2 cellular contexts compared by ENCODE assay signal in the genomic region with DNA sequence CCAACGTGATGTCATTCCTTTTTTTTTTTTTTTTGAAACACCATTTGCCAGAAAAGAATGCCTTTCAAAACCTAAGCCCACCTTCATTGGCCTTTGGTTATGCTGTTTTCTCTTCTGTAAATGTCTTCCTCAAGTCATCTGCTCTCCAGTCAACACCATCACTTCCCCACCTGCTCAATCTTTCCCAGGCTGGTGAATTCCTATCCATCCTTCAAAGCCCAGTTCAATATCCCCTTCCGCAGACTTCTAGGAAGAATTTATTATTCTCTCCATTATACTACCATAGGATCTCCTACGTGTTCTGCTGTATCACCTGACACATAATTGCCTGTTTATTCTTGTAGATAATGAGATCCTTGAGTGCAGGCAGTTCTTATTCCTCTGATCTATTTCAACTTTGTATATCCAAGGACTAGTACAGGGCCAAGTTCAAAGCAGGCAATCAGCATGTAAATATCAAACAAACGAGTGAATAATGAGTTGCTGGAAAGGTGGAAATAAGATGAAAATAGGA.
TF ChIP-seq lines count a peak whose summit lies in the region.

No MANE protein-coding gene starts in this region.

TF ChIP-seq in HEK293, 187 proteins besides CTCF, POLR2A, EP300 and RAD21 (continued from another document and continues in another):
- TF ChIP-seq, protein P1, sequence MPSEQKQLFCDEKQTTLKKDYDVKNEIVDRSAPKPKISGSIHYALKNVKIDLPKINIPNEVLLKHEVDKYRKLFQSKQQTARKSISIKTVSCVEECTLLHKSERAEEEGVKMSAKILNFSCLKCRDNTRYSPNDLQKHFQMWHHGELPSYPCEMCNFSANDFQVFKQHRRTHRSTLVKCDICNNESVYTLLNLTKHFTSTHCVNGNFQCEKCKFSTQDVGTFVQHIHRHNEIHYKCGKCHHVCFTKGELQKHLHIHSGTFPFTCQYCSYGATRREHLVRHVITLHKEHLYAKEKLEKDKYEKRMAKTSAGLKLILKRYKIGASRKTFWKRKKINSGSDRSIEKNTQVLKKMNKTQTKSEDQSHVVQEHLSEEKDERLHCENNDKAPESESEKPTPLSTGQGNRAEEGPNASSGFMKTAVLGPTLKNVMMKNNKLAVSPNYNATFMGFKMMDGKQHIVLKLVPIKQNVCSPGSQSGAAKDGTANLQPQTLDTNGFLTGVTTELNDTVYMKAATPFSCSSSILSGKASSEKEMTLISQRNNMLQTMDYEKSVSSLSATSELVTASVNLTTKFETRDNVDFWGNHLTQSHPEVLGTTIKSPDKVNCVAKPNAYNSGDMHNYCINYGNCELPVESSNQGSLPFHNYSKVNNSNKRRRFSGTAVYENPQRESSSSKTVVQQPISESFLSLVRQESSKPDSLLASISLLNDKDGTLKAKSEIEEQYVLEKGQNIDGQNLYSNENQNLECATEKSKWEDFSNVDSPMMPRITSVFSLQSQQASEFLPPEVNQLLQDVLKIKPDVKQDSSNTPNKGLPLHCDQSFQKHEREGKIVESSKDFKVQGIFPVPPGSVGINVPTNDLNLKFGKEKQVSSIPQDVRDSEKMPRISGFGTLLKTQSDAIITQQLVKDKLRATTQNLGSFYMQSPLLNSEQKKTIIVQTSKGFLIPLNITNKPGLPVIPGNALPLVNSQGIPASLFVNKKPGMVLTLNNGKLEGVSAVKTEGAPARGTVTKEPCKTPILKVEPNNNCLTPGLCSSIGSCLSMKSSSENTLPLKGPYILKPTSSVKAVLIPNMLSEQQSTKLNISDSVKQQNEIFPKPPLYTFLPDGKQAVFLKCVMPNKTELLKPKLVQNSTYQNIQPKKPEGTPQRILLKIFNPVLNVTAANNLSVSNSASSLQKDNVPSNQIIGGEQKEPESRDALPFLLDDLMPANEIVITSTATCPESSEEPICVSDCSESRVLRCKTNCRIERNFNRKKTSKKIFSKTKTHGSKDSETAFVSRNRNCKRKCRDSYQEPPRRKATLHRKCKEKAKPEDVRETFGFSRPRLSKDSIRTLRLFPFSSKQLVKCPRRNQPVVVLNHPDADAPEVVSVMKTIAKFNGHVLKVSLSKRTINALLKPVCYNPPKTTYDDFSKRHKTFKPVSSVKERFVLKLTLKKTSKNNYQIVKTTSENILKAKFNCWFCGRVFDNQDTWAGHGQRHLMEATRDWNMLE (tag by site-specific recombination; conservative IDR thresholded peaks at IDR 0.05; ENCODE audit: low read depth), result no peak
- TF ChIP-seq, protein P2, sequence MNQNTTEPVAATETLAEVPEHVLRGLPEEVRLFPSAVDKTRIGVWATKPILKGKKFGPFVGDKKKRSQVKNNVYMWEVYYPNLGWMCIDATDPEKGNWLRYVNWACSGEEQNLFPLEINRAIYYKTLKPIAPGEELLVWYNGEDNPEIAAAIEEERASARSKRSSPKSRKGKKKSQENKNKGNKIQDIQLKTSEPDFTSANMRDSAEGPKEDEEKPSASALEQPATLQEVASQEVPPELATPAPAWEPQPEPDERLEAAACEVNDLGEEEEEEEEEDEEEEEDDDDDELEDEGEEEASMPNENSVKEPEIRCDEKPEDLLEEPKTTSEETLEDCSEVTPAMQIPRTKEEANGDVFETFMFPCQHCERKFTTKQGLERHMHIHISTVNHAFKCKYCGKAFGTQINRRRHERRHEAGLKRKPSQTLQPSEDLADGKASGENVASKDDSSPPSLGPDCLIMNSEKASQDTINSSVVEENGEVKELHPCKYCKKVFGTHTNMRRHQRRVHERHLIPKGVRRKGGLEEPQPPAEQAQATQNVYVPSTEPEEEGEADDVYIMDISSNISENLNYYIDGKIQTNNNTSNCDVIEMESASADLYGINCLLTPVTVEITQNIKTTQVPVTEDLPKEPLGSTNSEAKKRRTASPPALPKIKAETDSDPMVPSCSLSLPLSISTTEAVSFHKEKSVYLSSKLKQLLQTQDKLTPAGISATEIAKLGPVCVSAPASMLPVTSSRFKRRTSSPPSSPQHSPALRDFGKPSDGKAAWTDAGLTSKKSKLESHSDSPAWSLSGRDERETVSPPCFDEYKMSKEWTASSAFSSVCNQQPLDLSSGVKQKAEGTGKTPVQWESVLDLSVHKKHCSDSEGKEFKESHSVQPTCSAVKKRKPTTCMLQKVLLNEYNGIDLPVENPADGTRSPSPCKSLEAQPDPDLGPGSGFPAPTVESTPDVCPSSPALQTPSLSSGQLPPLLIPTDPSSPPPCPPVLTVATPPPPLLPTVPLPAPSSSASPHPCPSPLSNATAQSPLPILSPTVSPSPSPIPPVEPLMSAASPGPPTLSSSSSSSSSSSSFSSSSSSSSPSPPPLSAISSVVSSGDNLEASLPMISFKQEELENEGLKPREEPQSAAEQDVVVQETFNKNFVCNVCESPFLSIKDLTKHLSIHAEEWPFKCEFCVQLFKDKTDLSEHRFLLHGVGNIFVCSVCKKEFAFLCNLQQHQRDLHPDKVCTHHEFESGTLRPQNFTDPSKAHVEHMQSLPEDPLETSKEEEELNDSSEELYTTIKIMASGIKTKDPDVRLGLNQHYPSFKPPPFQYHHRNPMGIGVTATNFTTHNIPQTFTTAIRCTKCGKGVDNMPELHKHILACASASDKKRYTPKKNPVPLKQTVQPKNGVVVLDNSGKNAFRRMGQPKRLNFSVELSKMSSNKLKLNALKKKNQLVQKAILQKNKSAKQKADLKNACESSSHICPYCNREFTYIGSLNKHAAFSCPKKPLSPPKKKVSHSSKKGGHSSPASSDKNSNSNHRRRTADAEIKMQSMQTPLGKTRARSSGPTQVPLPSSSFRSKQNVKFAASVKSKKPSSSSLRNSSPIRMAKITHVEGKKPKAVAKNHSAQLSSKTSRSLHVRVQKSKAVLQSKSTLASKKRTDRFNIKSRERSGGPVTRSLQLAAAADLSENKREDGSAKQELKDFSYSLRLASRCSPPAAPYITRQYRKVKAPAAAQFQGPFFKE (tag by site-specific recombination; IDR thresholded peaks at IDR 0.05; ENCODE audit: borderline replicate concordance), result no peak
- no peak for TF ChIP-seq ZNF350 (tag by site-specific recombination; IDR thresholded peaks at IDR 0.05)
- TF ChIP-seq, protein P3, sequence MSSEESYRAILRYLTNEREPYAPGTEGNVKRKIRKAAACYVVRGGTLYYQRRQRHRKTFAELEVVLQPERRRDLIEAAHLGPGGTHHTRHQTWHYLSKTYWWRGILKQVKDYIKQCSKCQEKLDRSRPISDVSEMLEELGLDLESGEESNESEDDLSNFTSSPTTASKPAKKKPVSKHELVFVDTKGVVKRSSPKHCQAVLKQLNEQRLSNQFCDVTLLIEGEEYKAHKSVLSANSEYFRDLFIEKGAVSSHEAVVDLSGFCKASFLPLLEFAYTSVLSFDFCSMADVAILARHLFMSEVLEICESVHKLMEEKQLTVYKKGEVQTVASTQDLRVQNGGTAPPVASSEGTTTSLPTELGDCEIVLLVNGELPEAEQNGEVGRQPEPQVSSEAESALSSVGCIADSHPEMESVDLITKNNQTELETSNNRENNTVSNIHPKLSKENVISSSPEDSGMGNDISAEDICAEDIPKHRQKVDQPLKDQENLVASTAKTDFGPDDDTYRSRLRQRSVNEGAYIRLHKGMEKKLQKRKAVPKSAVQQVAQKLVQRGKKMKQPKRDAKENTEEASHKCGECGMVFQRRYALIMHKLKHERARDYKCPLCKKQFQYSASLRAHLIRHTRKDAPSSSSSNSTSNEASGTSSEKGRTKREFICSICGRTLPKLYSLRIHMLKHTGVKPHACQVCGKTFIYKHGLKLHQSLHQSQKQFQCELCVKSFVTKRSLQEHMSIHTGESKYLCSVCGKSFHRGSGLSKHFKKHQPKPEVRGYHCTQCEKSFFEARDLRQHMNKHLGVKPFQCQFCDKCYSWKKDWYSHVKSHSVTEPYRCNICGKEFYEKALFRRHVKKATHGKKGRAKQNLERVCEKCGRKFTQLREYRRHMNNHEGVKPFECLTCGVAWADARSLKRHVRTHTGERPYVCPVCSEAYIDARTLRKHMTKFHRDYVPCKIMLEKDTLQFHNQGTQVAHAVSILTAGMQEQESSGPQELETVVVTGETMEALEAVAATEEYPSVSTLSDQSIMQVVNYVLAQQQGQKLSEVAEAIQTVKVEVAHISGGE (tag by site-specific recombination; conservative IDR thresholded peaks at IDR 0.05; ENCODE audit: low read depth), result no peak

TF ChIP-seq in SK-N-SH, 30 proteins besides CTCF, POLR2A, EP300 and RAD21 (continued from another document):
- TF ChIP-seq, protein P4, sequence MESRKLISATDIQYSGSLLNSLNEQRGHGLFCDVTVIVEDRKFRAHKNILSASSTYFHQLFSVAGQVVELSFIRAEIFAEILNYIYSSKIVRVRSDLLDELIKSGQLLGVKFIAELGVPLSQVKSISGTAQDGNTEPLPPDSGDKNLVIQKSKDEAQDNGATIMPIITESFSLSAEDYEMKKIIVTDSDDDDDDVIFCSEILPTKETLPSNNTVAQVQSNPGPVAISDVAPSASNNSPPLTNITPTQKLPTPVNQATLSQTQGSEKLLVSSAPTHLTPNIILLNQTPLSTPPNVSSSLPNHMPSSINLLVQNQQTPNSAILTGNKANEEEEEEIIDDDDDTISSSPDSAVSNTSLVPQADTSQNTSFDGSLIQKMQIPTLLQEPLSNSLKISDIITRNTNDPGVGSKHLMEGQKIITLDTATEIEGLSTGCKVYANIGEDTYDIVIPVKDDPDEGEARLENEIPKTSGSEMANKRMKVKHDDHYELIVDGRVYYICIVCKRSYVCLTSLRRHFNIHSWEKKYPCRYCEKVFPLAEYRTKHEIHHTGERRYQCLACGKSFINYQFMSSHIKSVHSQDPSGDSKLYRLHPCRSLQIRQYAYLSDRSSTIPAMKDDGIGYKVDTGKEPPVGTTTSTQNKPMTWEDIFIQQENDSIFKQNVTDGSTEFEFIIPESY (IDR thresholded peaks at IDR 0.05; ENCODE audit: borderline replicate concordance, low read depth), result no peak
- TF ChIP-seq TAF1 (IDR thresholded peaks at IDR 0.05; ENCODE audit: borderline replicate concordance, low read depth, low read length), result no peak
- TF ChIP-seq, protein P5, sequence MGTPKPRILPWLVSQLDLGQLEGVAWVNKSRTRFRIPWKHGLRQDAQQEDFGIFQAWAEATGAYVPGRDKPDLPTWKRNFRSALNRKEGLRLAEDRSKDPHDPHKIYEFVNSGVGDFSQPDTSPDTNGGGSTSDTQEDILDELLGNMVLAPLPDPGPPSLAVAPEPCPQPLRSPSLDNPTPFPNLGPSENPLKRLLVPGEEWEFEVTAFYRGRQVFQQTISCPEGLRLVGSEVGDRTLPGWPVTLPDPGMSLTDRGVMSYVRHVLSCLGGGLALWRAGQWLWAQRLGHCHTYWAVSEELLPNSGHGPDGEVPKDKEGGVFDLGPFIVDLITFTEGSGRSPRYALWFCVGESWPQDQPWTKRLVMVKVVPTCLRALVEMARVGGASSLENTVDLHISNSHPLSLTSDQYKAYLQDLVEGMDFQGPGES (IDR thresholded peaks at IDR 0.05; ENCODE audit: low read depth, low read length), result no peak
- no peak for TF ChIP-seq FOXJ3 (CRISPR knock-in tag; IDR thresholded peaks at IDR 0.05)
- TF ChIP-seq, protein P6, sequence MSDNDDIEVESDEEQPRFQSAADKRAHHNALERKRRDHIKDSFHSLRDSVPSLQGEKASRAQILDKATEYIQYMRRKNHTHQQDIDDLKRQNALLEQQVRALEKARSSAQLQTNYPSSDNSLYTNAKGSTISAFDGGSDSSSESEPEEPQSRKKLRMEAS (IDR thresholded peaks at IDR 0.05; ENCODE audit: low read depth), result no peak
- no peak for TF ChIP-seq RFX5 (IDR thresholded peaks at IDR 0.05; ENCODE audit: low read length)
- no peak for TF ChIP-seq CHD2 (IDR thresholded peaks at IDR 0.05; ENCODE audit: low read length, partially characterized antibody)
